In genomic region chr7:36182854-36183604, GRCh38 we compare ENCODE assay signal across 23 cellular contexts. TPM values are rescaled to one million over a fixed set of nuclear protein-coding genes. Genes with fewer than 3 reads are reported as not detected.
DNase-seq lines count a peak whose midpoint lies in the region; ATAC-seq, FAIRE-seq and TF ChIP-seq lines count a peak whose summit lies in the region.
"Had no signal": no experiment of that assay in that cellular context is flagged by ENCODE, and none has a peak within 500 bp of the region (broad histone marks: within the 10 kb centered on the region; RNA-seq: fewer than 3 reads in every experiment).

No MANE protein-coding gene starts in this region.

- no peak overlapping the region for H2AFZ ChIP-seq in OCI-LY7 (ENCODE audit: low read length)

- peaks cover 42% of the 10 kb centered on the region for H3K4me1 ChIP-seq in OCI-LY7 (ENCODE audit: insufficient read depth, low read length, poor library complexity, severe bottlenecking)
- peaks cover 10 to 66% (median 56%) of the 10 kb centered on the region in 4 donors for H3K4me1 ChIP-seq in esophagus muscularis mucosa
- H3K4me1 ChIP-seq in pancreas: peaks cover 0 to 24% (median 6%) of the 10 kb centered on the region in 3 donors

- no peak for TF ChIP-seq EP300 in esophagus muscularis mucosa (IDR thresholded peaks at IDR 0.05)

- FAIRE-seq in pancreas (lab: Jason Lieb, UNC): no peak
- FAIRE-seq: TTC549 had no signal

- DNase-seq in G401 (ENCODE audit: low spot score) (peak; percentile 54), OCI-LY7 (ENCODE audit: low spot score) (no peak), esophagus muscularis mucosa (ENCODE audit: extremely low spot score) (no peak), pancreas (no peak), NCI-H2196 (lab: John Stamatoyannopoulos, UW; ENCODE audit: unreplicated experiment) (no peak), NCI-H1105 (lab: John Stamatoyannopoulos, UW) (no peak), cortex of kidney (lab: John Stamatoyannopoulos, UW) (no peak)
- DNase-seq: activated CD4-positive, alpha-beta T cell treated with anti-CD3 and anti-CD28 coated beads, Interleukin-2, amount 10 ng/mL, durations not matched to agents 7 days and 5 days; activated CD8-positive, alpha-beta memory T cell treated with anti-CD3 and anti-CD28 coated beads, Interleukin-2, amount 50 U/mL, for 48 hours; amygdala; foreskin fibroblast; H9; MV-4-11; NCI-H2029 treated with DMSO at 0.1 percent for 48 hours; NCI-H526 treated with DMSO at 0.1 percent for 48 hours; stimulated activated CD4-positive, alpha-beta T cell treated with anti-CD3 and anti-CD28 coated beads, Interleukin-4, amount 100 ng/mL, for 24 hours; substantia nigra had no signal

- BruUV-seq in OCI-LY7 (replicated peaks; lab: Mats Ljungman, UMichigan): no TSS peak

- no peaks in the 10 kb centered on the region for H3K9me3 ChIP-seq in OCI-LY7 (ENCODE audit: low read length)
- H3K9me3 ChIP-seq in esophagus muscularis mucosa: no peaks in the 10 kb centered on the region
- no peaks in the 10 kb centered on the region for H3K9me3 ChIP-seq in pancreas
- H3K9me3 ChIP-seq: vagina had no signal

- ATAC-seq in pancreas (peak; percentile 59 to 86 (median 78)), HG03432 (IDR thresholded peaks at IDR 0.05; ENCODE audit: unreplicated experiment) (no peak)

- no peak for TF ChIP-seq POLR2A in esophagus muscularis mucosa (IDR thresholded peaks at IDR 0.05; ENCODE audit: low read depth)

- H3K27ac ChIP-seq in OCI-LY7 (ENCODE audit: low read depth, low read length, poor library complexity, severe bottlenecking): no peak overlapping the region
- H3K27ac ChIP-seq in esophagus muscularis mucosa (replicated peaks in 1 of 4): peak overlapping the region; percentile 35 to 54 (median 38)
- H3K27ac ChIP-seq in pancreas: peak overlapping the region in 1 of 4 donors; percentile 18
- H3K27ac ChIP-seq: HL-60, vagina had no signal

- in situ Hi-C loops in G401 (cut with HindIII; ENCODE audit: low sequenced_read_pairs): no loop called here

- no peak for TF ChIP-seq CTCF in OCI-LY7 (conservative IDR thresholded peaks at IDR 0.05; ENCODE audit: low read length)
- no peak for TF ChIP-seq CTCF in esophagus muscularis mucosa (IDR thresholded peaks at IDR 0.05)
- no peak for TF ChIP-seq CTCF in pancreas (IDR thresholded peaks at IDR 0.05)

- H3K36me3 ChIP-seq in OCI-LY7 (ENCODE audit: insufficient read depth, low read length): no peaks in the 10 kb centered on the region
- H3K36me3 ChIP-seq in esophagus muscularis mucosa: no peaks in the 10 kb centered on the region
- H3K36me3 ChIP-seq in pancreas: no peaks in the 10 kb centered on the region
- H3K36me3 ChIP-seq: vagina had no signal

- WGBS in esophagus muscularis mucosa: 76% methylated on average over 9 of the region's 13 CpGs
- WGBS in pancreas, 2 donors: 27 to 60% methylated on average over 13 of the region's 13 CpGs

- no peaks in the 10 kb centered on the region for H3K79me2 ChIP-seq in OCI-LY7 (ENCODE audit: insufficient read depth, low read depth, low read length)

- H3K4me3 ChIP-seq in OCI-LY7 (ENCODE audit: low read depth, low read length, poor library complexity, severe bottlenecking) (no peak overlapping the region), esophagus muscularis mucosa (no peak overlapping the region), pancreas (no peak overlapping the region)
- H3K4me3 ChIP-seq: lung, smooth muscle cell, vagina had no signal

- intact Hi-C loops in OCI-LY7 (cut with micrococcal nuclease; ENCODE audit: unreplicated experiment) (no loop called here), esophagus muscularis mucosa (cut with DNase I) (no loop called here), pancreas (cut with DNase I) (no loop called here)

- peak overlapping the region; percentile 10; the same call in 1 of the 2 replicates for H3K4me2 ChIP-seq in OCI-LY7 (ENCODE audit: low read length)
- H3K4me2 ChIP-seq: smooth muscle cell had no signal

- no peaks in the 10 kb centered on the region for H3K9me2 ChIP-seq in OCI-LY7 (ENCODE audit: insufficient read depth, low read length)

- H3K27me3 ChIP-seq in esophagus muscularis mucosa: no peaks in the 10 kb centered on the region
- no peaks in the 10 kb centered on the region for H3K27me3 ChIP-seq in pancreas
- H3K27me3 ChIP-seq: vagina had no signal

- CTCF ChIA-PET in OCI-LY7 (lab: Charles Lee; ENCODE audit: unreplicated experiment): no interaction called here

- H4K20me1 ChIP-seq in OCI-LY7 (ENCODE audit: insufficient read depth, low read length): no peaks in the 10 kb centered on the region

- POLR2A ChIA-PET in OCI-LY7 (lab: Charles Lee): interaction anchor here (1.0 kb wide), 1 partner anchor 10 kb away, joined by 3 read pairs; no protein-coding TSS in a partner anchor

RNA-seq across cellular contexts. Expression of gene EEPD1, which starts 30.0 kb away (rescaled TPM):
- 15.5 and 32.6 TPM in 2 replicates for total RNA-seq in G401 (2014; rRNA removed; shearing (Covaris generic))
- total RNA-seq in OCI-LY7 (2014; rRNA removed; shearing (Covaris generic)): 1.7 and 5.1 TPM in 2 replicates
- total RNA-seq in OCI-LY7 (2022) (6.1 and 8.1 TPM in 2 replicates), esophagus muscularis mucosa (10 to 100 TPM; 18.7 to 27.9 (median 26.6) TPM), pancreas (10 to 100 TPM in 2 of 6 donors, 1 to 10 TPM in 4; 7.1 to 13.0 (median 8.9) TPM)
- polyA plus RNA-seq in pancreas: 10 to 100 TPM; 29.8 to 60.5 TPM
